In the genomic region with DNA sequence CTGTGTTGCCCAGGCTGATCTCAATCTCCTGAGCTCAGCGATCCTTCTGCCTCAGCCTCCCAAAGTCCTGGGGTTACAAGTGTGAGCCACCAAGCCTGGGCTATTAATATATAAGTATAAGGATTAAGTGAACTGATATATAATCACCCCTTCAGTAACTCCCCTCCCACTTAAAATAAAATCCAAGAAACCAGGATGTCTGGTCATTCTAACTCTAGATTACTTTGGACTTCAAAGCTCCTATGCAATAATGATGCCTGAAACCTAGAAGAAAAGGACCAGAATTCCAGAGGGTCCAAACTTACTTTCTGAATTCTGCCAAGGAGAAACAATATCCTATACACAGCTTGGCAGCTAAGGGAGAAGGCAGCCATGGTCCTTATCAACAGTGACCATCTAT, we compare ENCODE assay signal across 25 cellular contexts.
"Had no signal": no experiment of that assay in that cellular context is flagged by ENCODE, and none has a peak within 500 bp of the region (broad histone marks: within the 10 kb centered on the region; RNA-seq: fewer than 3 reads in every experiment).

No MANE protein-coding gene starts in this region.

- ATAC-seq: activated T-helper 17 cell treated with anti-CD3 and anti-CD28 coated beads, Interleukin-2, amount 50 U/mL, for 72 hours had no signal

- DNase-seq: activated B cell treated with CpG ODN at 0.5 μM for 24 hours; activated CD4-positive, alpha-beta memory T cell treated with anti-CD3 and anti-CD28 coated beads for 36 hours; activated CD4-positive, alpha-beta T cell treated with anti-CD3 and anti-CD28 coated beads for 1 hour; activated CD4-positive, alpha-beta T cell treated with anti-CD3 and anti-CD28 coated beads, Interleukin-2, amount 10 ng/mL, durations not matched to agents 7 days and 5 days; activated gamma-delta T cell; activated naive CD4-positive, alpha-beta T cell treated with anti-CD3 and anti-CD28 coated beads for 36 hours; activated T-cell treated with anti-CD3 and anti-CD28 coated beads for 4 hours; activated T-cell treated with anti-CD3 and anti-CD28 coated beads, Interleukin-2, amount 50 U/mL, for 48 hours; amygdala; Karpas-422; NCI-H146; NCI-H187 treated with DMSO at 0.1 percent for 48 hours; NCI-H2081 treated with DMSO at 0.1 percent for 48 hours; NCI-H2227 treated with DMSO at 0.1 percent for 48 hours; NCI-H446 treated with DMSO at 0.1 percent for 48 hours; NCI-H526; NCI-H774; NK-92 treated with Interleukin-12 subunit alpha and Interleukin-12 subunit beta, amount 100 ng/mL, for 24 hours; SHP77 treated with DMSO at 0.1 percent for 48 hours; T-helper 2 cell; T1000 had no signal

- H3K27me3 Mint-ChIP-seq: activated B cell treated with CpG ODN at 0.5 μM for 24 hours; activated CD4-positive, alpha-beta memory T cell treated with anti-CD3 and anti-CD28 coated beads for 36 hours; activated CD4-positive, alpha-beta T cell treated with anti-CD3 and anti-CD28 coated beads, Interleukin-2, amount 10 ng/mL, durations not matched to agents 7 days and 5 days; activated naive CD8-positive, alpha-beta T cell; activated T-helper 17 cell treated with anti-CD3 and anti-CD28 coated beads, Interleukin-2, amount 50 U/mL, for 72 hours; central memory CD8-positive, alpha-beta T cell had no signal

- H3K4me1 Mint-ChIP-seq: activated B cell treated with CpG ODN at 0.5 μM for 24 hours; activated CD4-positive, alpha-beta T cell treated with anti-CD3 and anti-CD28 coated beads, Interleukin-2, amount 10 ng/mL, durations not matched to agents 7 days and 5 days; activated T-helper 17 cell treated with anti-CD3 and anti-CD28 coated beads, Interleukin-2, amount 50 U/mL, for 72 hours; central memory CD8-positive, alpha-beta T cell had no signal

- H3K36me3 Mint-ChIP-seq: activated CD4-positive, alpha-beta memory T cell treated with anti-CD3 and anti-CD28 coated beads for 36 hours; activated naive CD8-positive, alpha-beta T cell; brain had no signal

- H3K27ac Mint-ChIP-seq: activated B cell treated with CpG ODN at 0.5 μM for 24 hours; activated CD4-positive, alpha-beta memory T cell treated with anti-CD3 and anti-CD28 coated beads for 36 hours; activated CD4-positive, alpha-beta T cell treated with anti-CD3 and anti-CD28 coated beads, Interleukin-2, amount 10 ng/mL, durations not matched to agents 7 days and 5 days; activated naive CD4-positive, alpha-beta T cell treated with anti-CD3 and anti-CD28 coated beads for 36 hours; activated naive CD8-positive, alpha-beta T cell; activated T-helper 17 cell treated with anti-CD3 and anti-CD28 coated beads, Interleukin-2, amount 50 U/mL, for 72 hours had no signal

- H3K4me3 Mint-ChIP-seq: activated B cell treated with CpG ODN at 0.5 μM for 24 hours; activated CD4-positive, alpha-beta memory T cell treated with anti-CD3 and anti-CD28 coated beads for 36 hours; activated CD4-positive, alpha-beta T cell treated with anti-CD3 and anti-CD28 coated beads, Interleukin-2, amount 10 ng/mL, durations not matched to agents 7 days and 5 days; activated naive CD4-positive, alpha-beta T cell treated with anti-CD3 and anti-CD28 coated beads for 36 hours; activated naive CD8-positive, alpha-beta T cell; activated T-helper 17 cell treated with anti-CD3 and anti-CD28 coated beads, Interleukin-2, amount 50 U/mL, for 72 hours; brain; central memory CD8-positive, alpha-beta T cell had no signal

- H3K9me3 Mint-ChIP-seq: activated B cell treated with CpG ODN at 0.5 μM for 24 hours; activated CD4-positive, alpha-beta memory T cell treated with anti-CD3 and anti-CD28 coated beads for 36 hours; activated naive CD4-positive, alpha-beta T cell treated with anti-CD3 and anti-CD28 coated beads for 36 hours; brain; central memory CD8-positive, alpha-beta T cell had no signal
